Comparison of ENCODE assay signal across 9 cellular contexts in genomic region chr3:109336272-109336957, GRCh38. TPM values are rescaled to one million over a fixed set of nuclear protein-coding genes. Genes with fewer than 3 reads are reported as not detected.
DNase-seq lines count a peak whose midpoint lies in the region; ATAC-seq, FAIRE-seq and TF ChIP-seq lines count a peak whose summit lies in the region.
"Had no signal": no experiment of that assay in that cellular context is flagged by ENCODE, and none has a peak within 500 bp of the region (broad histone marks: within the 10 kb centered on the region; RNA-seq: fewer than 3 reads in every experiment).

No MANE protein-coding gene starts in this region.

- H3K27me3 Mint-ChIP-seq in progenitor cell of endocrine pancreas: peaks cover 3% of the 10 kb centered on the region

- no peaks in the 10 kb centered on the region for H3K9me3 ChIP-seq in gastrocnemius medialis

- H3K4me3 ChIP-seq in gastrocnemius medialis: peak overlapping the region in 1 of 4 donors; percentile 15

- no peaks in the 10 kb centered on the region for H3K27me3 ChIP-seq in foreskin keratinocyte
- H3K27me3 ChIP-seq in gastrocnemius medialis: no peaks in the 10 kb centered on the region

- H3K4me1 Mint-ChIP-seq in progenitor cell of endocrine pancreas (ENCODE audit: low read depth): peaks cover 22% of the 10 kb centered on the region

- H3K9me3 Mint-ChIP-seq in progenitor cell of endocrine pancreas (ENCODE audit: low read depth): no peaks in the 10 kb centered on the region

- TF ChIP-seq CTCF in foreskin keratinocyte (conservative IDR thresholded peaks at IDR 0.05): no peak
- no peak for TF ChIP-seq CTCF in progenitor cell of endocrine pancreas (IDR thresholded peaks at IDR 0.05; ENCODE audit: unreplicated experiment)
- no peak for TF ChIP-seq CTCF in gastrocnemius medialis (IDR thresholded peaks at IDR 0.05 in 4 of 5, conservative IDR thresholded peaks at IDR 0.05 in 1 of 5)

- intact Hi-C loops in gastrocnemius medialis (cut with DNase I; ENCODE audit: low total_unique reads): no loop called here

- ATAC-seq in foreskin keratinocyte (peak; percentile 20), gastrocnemius medialis (no peak)

- peak overlapping the region; percentile 86 for H3K4me3 Mint-ChIP-seq in progenitor cell of endocrine pancreas (ENCODE audit: low read depth)

- H3K27ac Mint-ChIP-seq in progenitor cell of endocrine pancreas: peak overlapping the region; percentile 95

- DNase-seq in Daoy (ENCODE audit: low read depth) (peak; percentile 23), foreskin keratinocyte (peak in 1 of 2 donors; percentile 6), progenitor cell of endocrine pancreas (ENCODE audit: low spot score, unreplicated experiment) (no peak), gastrocnemius medialis (no peak), frontal cortex (ENCODE audit: low spot score in 2 of 2) (no peak), HuH-7.5 (ENCODE audit: low spot score) (no peak), hepatic stellate cell (ENCODE audit: low spot score) (no peak)
- peak; percentile 60 for DNase-seq in activated CD8-positive, alpha-beta memory T cell treated with anti-CD3 and anti-CD28 coated beads for 24 hours

- no peaks in the 10 kb centered on the region for H3K4me1 ChIP-seq in foreskin keratinocyte
- H3K4me1 ChIP-seq in gastrocnemius medialis: no peaks in the 10 kb centered on the region

- no peak for FAIRE-seq in frontal cortex (lab: Jason Lieb, UNC)
- FAIRE-seq: endothelial cell of umbilical vein had no signal

- peaks cover 2% of the 10 kb centered on the region for H3K36me3 Mint-ChIP-seq in progenitor cell of endocrine pancreas (ENCODE audit: insufficient read depth)

- no peak overlapping the region for H3K27ac ChIP-seq in foreskin keratinocyte
- no peak overlapping the region for H3K27ac ChIP-seq in gastrocnemius medialis

- TF ChIP-seq POLR2A in gastrocnemius medialis (IDR thresholded peaks at IDR 0.05): no peak

- in situ Hi-C loops in gastrocnemius medialis (cut with MboI; ENCODE audit: low sequenced_read_pairs in 4 of 4): no loop called here

- no peaks in the 10 kb centered on the region for H3K36me3 ChIP-seq in gastrocnemius medialis

RNA-seq across cellular contexts. Expression of gene DPPA4, which starts 0.9 kb away (rescaled TPM):
- 7.2 and 11.1 TPM in 2 replicates for total RNA-seq in Daoy (2014; rRNA removed; shearing (Covaris generic))
- total RNA-seq in foreskin keratinocyte: not detected in 2 replicates
- polyA plus RNA-seq in foreskin keratinocyte: not detected in 2 replicates
- 47.5 and 55.4 TPM in 2 replicates for total RNA-seq in progenitor cell of endocrine pancreas
- total RNA-seq in gastrocnemius medialis: not detected
- 1.6 TPM for total RNA-seq in frontal cortex
- total RNA-seq: endothelial cell of umbilical vein had no signal

RNA-seq across cellular contexts. Expression of gene DPPA2, which starts 20.1 kb away (rescaled TPM):
- 0.34 and 0.68 TPM in 2 replicates for total RNA-seq in Daoy (2014; rRNA removed; shearing (Covaris generic))
- not detected in 2 replicates for total RNA-seq in foreskin keratinocyte
- not detected in 2 replicates for polyA plus RNA-seq in foreskin keratinocyte
- total RNA-seq in progenitor cell of endocrine pancreas: 0.58 and 0.69 TPM in 2 replicates
- not detected for total RNA-seq in gastrocnemius medialis
- total RNA-seq in frontal cortex: not detected
- total RNA-seq: endothelial cell of umbilical vein had no signal
- polyA plus RNA-seq: endothelial cell of umbilical vein had no signal

Comparison
In these comparisons a context has a peak if more than half of its experiments do, and no peak if none do; other contexts are left out.
1. DNase-seq: peak in Daoy (single experiment) and activated CD8-positive, alpha-beta memory T cell treated with anti-CD3 and anti-CD28 coated beads for 24 hours (single experiment); none in progenitor cell of endocrine pancreas (single experiment), gastrocnemius medialis (0 of 2), frontal cortex (0 of 2), HuH-7.5 (single experiment) and hepatic stellate cell (single experiment).